Comparison of ENCODE assay signal across 8 cellular contexts in the genomic region with DNA sequence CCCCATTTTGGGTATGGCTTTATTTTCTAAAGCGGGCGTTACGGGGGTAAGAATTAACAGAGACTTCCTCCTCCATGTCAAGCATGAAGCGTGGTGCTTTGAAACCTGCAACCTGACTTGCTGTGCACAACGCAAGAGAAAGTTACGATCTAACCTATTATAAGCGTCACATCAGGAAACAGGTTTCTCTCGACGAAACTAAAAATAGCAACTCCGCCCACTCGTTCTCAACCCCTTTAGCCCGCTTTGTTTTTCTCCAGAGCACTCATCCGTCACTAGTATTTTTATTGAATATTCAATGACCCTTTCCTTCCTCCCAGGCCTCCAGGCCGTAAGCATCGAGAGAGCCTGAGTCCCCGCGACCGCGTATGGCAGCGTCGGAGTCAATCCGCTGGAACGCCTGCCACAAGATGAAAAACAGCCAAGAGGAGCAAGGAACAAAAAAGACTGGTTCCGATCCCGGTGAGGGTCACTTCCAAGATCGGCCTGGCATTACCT. TPM values are rescaled to one million over a fixed set of nuclear protein-coding genes. Genes with fewer than 3 reads are reported as not detected.
A peak's percentile ranks its signal among the peaks of the same experiment; 100 is the strongest.
DNase-seq lines count a peak whose midpoint lies in the region; ATAC-seq and TF ChIP-seq lines count a peak whose summit lies in the region.

No MANE protein-coding gene starts in this region.

- no peak overlapping the region for H4K8ac ChIP-seq in mesendoderm (ENCODE audit: low read depth, low read length)

- POLR2A ChIA-PET in WTC11 (lab: Charles Lee) = interaction anchor here (0.6 to 1.7 kb wide), 11 partner anchors 8 to 81 kb away, joined by 3 to 10 read pairs (median 3); a partner anchor contains a TSS

- H3K9me3 ChIP-seq in Karpas-422 (ENCODE audit: low read length) = no peaks in the 10 kb centered on the region

- H3K4me1 Mint-ChIP-seq in WTC11 = peaks cover 11% of the 10 kb centered on the region

- H3K23ac ChIP-seq in mesendoderm (ENCODE audit: low read length) = no peak overlapping the region

- H3K36me3 Mint-ChIP-seq in WTC11 = peaks cover 26% of the 10 kb centered on the region

- no peak overlapping the region for H2AK5ac ChIP-seq in mesendoderm (ENCODE audit: low read length)

- no peaks in the 10 kb centered on the region for H3K9me3 Mint-ChIP-seq in WTC11

- H2AFZ ChIP-seq in Karpas-422 (ENCODE audit: low read length) = peak overlapping the region; percentile 32; the same call in 1 of the 2 replicates

- H3K36me3 ChIP-seq in Karpas-422 (ENCODE audit: insufficient read depth, low read length) = peaks cover 42% of the 10 kb centered on the region
- H3K36me3 ChIP-seq in mesendoderm (ENCODE audit: control insufficient read depth, insufficient read depth, low read length) = peaks cover 2% of the 10 kb centered on the region

- CTCF ChIA-PET in WTC11 (lab: Charles Lee) = interaction anchor here (0.6 to 2.4 kb wide), 7 partner anchors 12 to 163 kb away, joined by 3 to 26 read pairs (median 5); a partner anchor contains a TSS

- H3K4me3 ChIP-seq in Karpas-422 (ENCODE audit: low read length) (peak overlapping the region; percentile 97), mesendoderm (ENCODE audit: low read length) (peak overlapping the region; percentile 96)

- TF ChIP-seq CTCF in WTC11 (IDR thresholded peaks at IDR 0.05) = no peak

- DNase-seq in CD1c-positive myeloid dendritic cell (ENCODE audit: extremely low spot score) (peak; percentile 80), Karpas-422 (peak; percentile 92), WTC11 (ENCODE audit: low spot score) (no peak), dedifferentiated amniotic fluid mesenchymal stem cell (ENCODE audit: extremely low spot score) (peak; percentile 34), mesendoderm (peak; percentile 54), NCI-H2081 treated with DMSO at 0.1 percent for 48 hours (lab: John Stamatoyannopoulos, UW) (no peak)
- DNase-seq in stimulated activated CD8-positive, alpha-beta memory T cell treated with anti-CD3 and anti-CD28 coated beads, Interleukin-4, amount 100 ng/mL, for 4 hours (ENCODE audit: low read depth in 2 of 2, low spot score in 1 of 2) = peak; percentile 30 to 35

- H3K4me2 ChIP-seq in Karpas-422 (ENCODE audit: low read depth, low read length, poor library complexity, severe bottlenecking) = peak overlapping the region; percentile 94
- H3K4me2 ChIP-seq in mesendoderm (ENCODE audit: low read length) = peak overlapping the region; percentile 81

- no peak overlapping the region for H4K5ac ChIP-seq in mesendoderm (ENCODE audit: low read length)

- H3K79me2 ChIP-seq in Karpas-422 (ENCODE audit: low read length) (peaks cover 85% of the 10 kb centered on the region), mesendoderm (ENCODE audit: control insufficient read depth, insufficient read depth, low read length) (peaks cover 44% of the 10 kb centered on the region)

- H3K27ac Mint-ChIP-seq in WTC11 = peak overlapping the region; percentile 99

- no peak overlapping the region for H3K18ac ChIP-seq in mesendoderm (ENCODE audit: low read length)

- H2BK5ac ChIP-seq in mesendoderm (ENCODE audit: low read length) = no peak overlapping the region

- no peaks in the 10 kb centered on the region for H3K27me3 ChIP-seq in Karpas-422 (ENCODE audit: low read length)
- no peaks in the 10 kb centered on the region for H3K27me3 ChIP-seq in mesendoderm (ENCODE audit: insufficient read depth, low read length, poor library complexity)

- H3K4me3 Mint-ChIP-seq in WTC11 = peak overlapping the region; percentile 100

- no peaks in the 10 kb centered on the region for H3K27me3 Mint-ChIP-seq in WTC11 (ENCODE audit: low read depth)

- H2BK15ac ChIP-seq in mesendoderm (replicated peaks; ENCODE audit: low read depth) = no peak overlapping the region

- H3K27ac ChIP-seq in Karpas-422 (ENCODE audit: low read length) = peak overlapping the region; percentile 91
- peak overlapping the region; percentile 45 for H3K27ac ChIP-seq in mesendoderm (ENCODE audit: low read depth, low read length)

- peak overlapping the region; percentile 96 for H3K9ac ChIP-seq in Karpas-422 (ENCODE audit: low read length)
- H3K9ac ChIP-seq in mesendoderm (ENCODE audit: low read length) = peak overlapping the region; percentile 95

- H3K4ac ChIP-seq in mesendoderm (ENCODE audit: low read depth, low read length) = peak overlapping the region; percentile 78

- no peak overlapping the region for H2BK120ac ChIP-seq in mesendoderm (ENCODE audit: low read depth, low read length)

- ATAC-seq in GM19438 (IDR thresholded peaks at IDR 0.05; ENCODE audit: low read depth, unreplicated experiment) = peak; percentile 38
- no peak for ATAC-seq in WTC11

- H3K56ac ChIP-seq in mesendoderm (ENCODE audit: low read length) = peak overlapping the region; percentile 99

- WGBS in mesendoderm (ENCODE audit: extremely low coverage, insufficient coverage, low lambda C conversion rate) = no CpG with 5 or more reads among the region's 26 CpGs

- H3K9me2 ChIP-seq in Karpas-422 (replicated peaks; ENCODE audit: insufficient read depth, low read length) = no peaks in the 10 kb centered on the region

- peaks cover 15% of the 10 kb centered on the region; the same call in 1 of the 2 replicates for H4K20me1 ChIP-seq in Karpas-422 (ENCODE audit: insufficient read depth, low read depth, low read length)

- H3K4me1 ChIP-seq in Karpas-422 (ENCODE audit: low read length) (peaks cover 27% of the 10 kb centered on the region), mesendoderm (ENCODE audit: control insufficient read depth, low read depth, low read length) (no peaks in the 10 kb centered on the region)

- H3K79me1 ChIP-seq in mesendoderm (ENCODE audit: low read length) = peaks cover 6% of the 10 kb centered on the region

TF ChIP-seq in WTC11, 78 proteins besides CTCF, POLR2A, EP300 and RAD21:
- TF ChIP-seq, protein P1, sequence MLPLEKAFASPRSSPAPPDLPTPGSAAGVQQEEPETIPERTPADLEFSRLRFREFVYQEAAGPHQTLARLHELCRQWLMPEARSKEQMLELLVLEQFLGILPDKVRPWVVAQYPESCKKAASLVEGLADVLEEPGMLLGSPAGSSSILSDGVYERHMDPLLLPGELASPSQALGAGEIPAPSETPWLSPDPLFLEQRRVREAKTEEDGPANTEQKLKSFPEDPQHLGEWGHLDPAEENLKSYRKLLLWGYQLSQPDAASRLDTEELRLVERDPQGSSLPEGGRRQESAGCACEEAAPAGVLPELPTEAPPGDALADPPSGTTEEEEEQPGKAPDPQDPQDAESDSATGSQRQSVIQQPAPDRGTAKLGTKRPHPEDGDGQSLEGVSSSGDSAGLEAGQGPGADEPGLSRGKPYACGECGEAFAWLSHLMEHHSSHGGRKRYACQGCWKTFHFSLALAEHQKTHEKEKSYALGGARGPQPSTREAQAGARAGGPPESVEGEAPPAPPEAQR (CRISPR knock-in tag; IDR thresholded peaks at IDR 0.05) = no peak
- TF ChIP-seq, protein P2, sequence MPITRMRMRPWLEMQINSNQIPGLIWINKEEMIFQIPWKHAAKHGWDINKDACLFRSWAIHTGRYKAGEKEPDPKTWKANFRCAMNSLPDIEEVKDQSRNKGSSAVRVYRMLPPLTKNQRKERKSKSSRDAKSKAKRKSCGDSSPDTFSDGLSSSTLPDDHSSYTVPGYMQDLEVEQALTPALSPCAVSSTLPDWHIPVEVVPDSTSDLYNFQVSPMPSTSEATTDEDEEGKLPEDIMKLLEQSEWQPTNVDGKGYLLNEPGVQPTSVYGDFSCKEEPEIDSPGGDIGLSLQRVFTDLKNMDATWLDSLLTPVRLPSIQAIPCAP (CRISPR knock-in tag; IDR thresholded peaks at IDR 0.05) = no peak
- no peak for TF ChIP-seq ZNF232 (CRISPR knock-in tag; IDR thresholded peaks at IDR 0.05)
- TF ChIP-seq RORB (CRISPR knock-in tag; IDR thresholded peaks at IDR 0.05) = no peak
- TF ChIP-seq, protein P3, sequence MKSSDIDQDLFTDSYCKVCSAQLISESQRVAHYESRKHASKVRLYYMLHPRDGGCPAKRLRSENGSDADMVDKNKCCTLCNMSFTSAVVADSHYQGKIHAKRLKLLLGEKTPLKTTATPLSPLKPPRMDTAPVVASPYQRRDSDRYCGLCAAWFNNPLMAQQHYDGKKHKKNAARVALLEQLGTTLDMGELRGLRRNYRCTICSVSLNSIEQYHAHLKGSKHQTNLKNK (CRISPR knock-in tag; IDR thresholded peaks at IDR 0.05) = no peak
- TF ChIP-seq, protein P4, sequence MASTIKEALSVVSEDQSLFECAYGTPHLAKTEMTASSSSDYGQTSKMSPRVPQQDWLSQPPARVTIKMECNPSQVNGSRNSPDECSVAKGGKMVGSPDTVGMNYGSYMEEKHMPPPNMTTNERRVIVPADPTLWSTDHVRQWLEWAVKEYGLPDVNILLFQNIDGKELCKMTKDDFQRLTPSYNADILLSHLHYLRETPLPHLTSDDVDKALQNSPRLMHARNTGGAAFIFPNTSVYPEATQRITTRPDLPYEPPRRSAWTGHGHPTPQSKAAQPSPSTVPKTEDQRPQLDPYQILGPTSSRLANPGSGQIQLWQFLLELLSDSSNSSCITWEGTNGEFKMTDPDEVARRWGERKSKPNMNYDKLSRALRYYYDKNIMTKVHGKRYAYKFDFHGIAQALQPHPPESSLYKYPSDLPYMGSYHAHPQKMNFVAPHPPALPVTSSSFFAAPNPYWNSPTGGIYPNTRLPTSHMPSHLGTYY (CRISPR knock-in tag; IDR thresholded peaks at IDR 0.05) = no peak
- no peak for TF ChIP-seq TEAD4 (CRISPR knock-in tag; IDR thresholded peaks at IDR 0.05)
- no peak for TF ChIP-seq ZBTB21 (CRISPR knock-in tag; IDR thresholded peaks at IDR 0.05; ENCODE audit: borderline replicate concordance)

RNA-seq across cellular contexts. Expression of a gene that starts 0.6 kb away (rescaled TPM):
- 113 and 116 TPM in 2 replicates for total RNA-seq in Karpas-422 (2014; rRNA removed; shearing (Covaris generic); ENCODE audit: low replicate concordance)
- 63.0 to 87.7 TPM (median 65.4 TPM) in 3 replicates for total RNA-seq in WTC11 (2021)
- 126 TPM for polyA plus RNA-seq in mesendoderm (2013, experiment 1 of 2)
- 124 TPM for polyA plus RNA-seq in mesendoderm (2013, experiment 2 of 2)

RNA-seq across cellular contexts. Expression of a gene that starts 1.1 kb away (rescaled TPM):
- total RNA-seq in Karpas-422 (2014; rRNA removed; shearing (Covaris generic); ENCODE audit: low replicate concordance) = 53.5 and 67.5 TPM in 2 replicates
- total RNA-seq in WTC11 (2021) = 67.8 to 69.9 TPM (median 68.4 TPM) in 3 replicates
- polyA plus RNA-seq in mesendoderm (2013, experiment 1 of 2) = 44.4 TPM
- polyA plus RNA-seq in mesendoderm (2013, experiment 2 of 2) = 43.1 TPM

RNA-seq across cellular contexts. Expression of a gene that starts 20.0 kb away (rescaled TPM):
- 314 and 361 TPM in 2 replicates for total RNA-seq in Karpas-422 (2014; rRNA removed; shearing (Covaris generic); ENCODE audit: low replicate concordance)
- 377 to 429 TPM (median 382 TPM) in 3 replicates for total RNA-seq in WTC11 (2021)
- polyA plus RNA-seq in mesendoderm (2013, experiment 1 of 2) = 415 TPM
- polyA plus RNA-seq in mesendoderm (2013, experiment 2 of 2) = 405 TPM

RNA-seq across cellular contexts. Expression of a gene that starts 49.9 kb away (rescaled TPM):
- 17.0 and 19.5 TPM in 2 replicates for total RNA-seq in Karpas-422 (2014; rRNA removed; shearing (Covaris generic); ENCODE audit: low replicate concordance)
- 46.1 to 56.3 TPM (median 47.9 TPM) in 3 replicates for total RNA-seq in WTC11 (2021)
- 50.1 TPM for polyA plus RNA-seq in mesendoderm (2013, experiment 1 of 2)
- 49.2 TPM for polyA plus RNA-seq in mesendoderm (2013, experiment 2 of 2)

Comparison
In these comparisons a context has a peak if more than half of its experiments do, and no peak if none do; other contexts are left out.
1. DNase-seq: peak in CD1c-positive myeloid dendritic cell (single experiment), Karpas-422 (single experiment), dedifferentiated amniotic fluid mesenchymal stem cell (single experiment), mesendoderm (single experiment) and stimulated activated CD8-positive, alpha-beta memory T cell treated with anti-CD3 and anti-CD28 coated beads, Interleukin-4, amount 100 ng/mL, for 4 hours (2 of 2); none in WTC11 (single experiment) and NCI-H2081 treated with DMSO at 0.1 percent for 48 hours (single experiment).